8 cellular contexts compared by ENCODE assay signal in genomic region chr4:2938411-2938810, GRCh38. TPM values are rescaled to one million over a fixed set of nuclear protein-coding genes. Genes with fewer than 3 reads are reported as not detected.
DNase-seq lines count a peak whose midpoint lies in the region; ATAC-seq and TF ChIP-seq lines count a peak whose summit lies in the region.
"Not testable (repeated sequence)": the region's sequence is repeated elsewhere in the genome, so short reads cannot be mapped to it uniquely, and the experiment has no call there.

No MANE protein-coding gene starts in this region.

- H3K27me3 Mint-ChIP-seq in IgD-negative memory B cell; activated B cell treated with CpG ODN at 0.5 μM for 24 hours; activated T-cell treated with anti-CD3 and anti-CD28 coated beads, Interleukin-2, amount 50 U/mL, for 24 hours; activated naive CD8-positive, alpha-beta T cell treated with anti-CD3 and anti-CD28 coated beads for 36 hours; effector memory CD8-positive, alpha-beta T cell; natural killer cell (ENCODE audit: low read depth in 2 of 2): not testable (repeated sequence)

- DNase-seq in activated B cell treated with CpG ODN at 0.5 μM for 24 hours (peak; percentile 7), natural killer cell (peak; percentile 8), upper lobe of right lung (peak; percentile 27)
- DNase-seq in activated T-cell treated with anti-CD3 and anti-CD28 coated beads, Interleukin-2, amount 50 U/mL, for 24 hours, result peak; percentile 30
- not testable (repeated sequence) for DNase-seq in activated naive CD8-positive, alpha-beta T cell treated with anti-CD3 and anti-CD28 coated beads for 36 hours; effector memory CD8-positive, alpha-beta T cell
- DNase-seq in stimulated activated CD8-positive, alpha-beta memory T cell treated with anti-CD3 and anti-CD28 coated beads, Interleukin-4, amount 100 ng/mL, for 48 hours, result peak; percentile 24

- not testable (repeated sequence) for H3K9me3 ChIP-seq in upper lobe of right lung

- peak overlapping the region in 2 of 3 donors; percentile 35 to 94 for H3K27ac Mint-ChIP-seq in IgD-negative memory B cell
- H3K27ac Mint-ChIP-seq in activated B cell treated with CpG ODN at 0.5 μM for 24 hours, natural killer cell: not testable (repeated sequence)
- peak overlapping the region; percentile 56 for H3K27ac Mint-ChIP-seq in activated T-cell treated with anti-CD3 and anti-CD28 coated beads, Interleukin-2, amount 50 U/mL, for 24 hours
- peak overlapping the region; percentile 60 for H3K27ac Mint-ChIP-seq in activated naive CD8-positive, alpha-beta T cell treated with anti-CD3 and anti-CD28 coated beads for 36 hours
- H3K27ac Mint-ChIP-seq in effector memory CD8-positive, alpha-beta T cell, result peak overlapping the region; percentile 69 to 85

- H3K4me3 ChIP-seq in upper lobe of right lung, result not testable (repeated sequence)

- ATAC-seq in activated B cell treated with CpG ODN at 0.5 μM for 24 hours (ENCODE audit: low read depth); effector memory CD8-positive, alpha-beta T cell (replicated peaks); natural killer cell; upper lobe of right lung: not testable (repeated sequence)

- H3K4me1 ChIP-seq in upper lobe of right lung, result peaks cover 29% of the 10 kb centered on the region

- H3K36me3 ChIP-seq in upper lobe of right lung, result peaks cover 62% of the 10 kb centered on the region

- H3K4me1 Mint-ChIP-seq in IgD-negative memory B cell (peaks cover 22 to 26% (median 24%) of the 10 kb centered on the region in 3 donors), activated B cell treated with CpG ODN at 0.5 μM for 24 hours (peaks cover 37% of the 10 kb centered on the region), natural killer cell (peaks cover 27 to 43% of the 10 kb centered on the region in 2 donors)
- H3K4me1 Mint-ChIP-seq in activated T-cell treated with anti-CD3 and anti-CD28 coated beads, Interleukin-2, amount 50 U/mL, for 24 hours (ENCODE audit: low read depth), result peaks cover 65% of the 10 kb centered on the region
- peaks cover 29% of the 10 kb centered on the region for H3K4me1 Mint-ChIP-seq in activated naive CD8-positive, alpha-beta T cell treated with anti-CD3 and anti-CD28 coated beads for 36 hours
- H3K4me1 Mint-ChIP-seq in effector memory CD8-positive, alpha-beta T cell (ENCODE audit: low read depth in 2 of 2), result peaks cover 41 to 46% of the 10 kb centered on the region in 2 donors

- peak overlapping the region in 2 of 4 donors; percentile 29 to 46 for H3K4me3 Mint-ChIP-seq in IgD-negative memory B cell
- H3K4me3 Mint-ChIP-seq in activated B cell treated with CpG ODN at 0.5 μM for 24 hours; activated naive CD8-positive, alpha-beta T cell treated with anti-CD3 and anti-CD28 coated beads for 36 hours; natural killer cell: not testable (repeated sequence)
- H3K4me3 Mint-ChIP-seq in activated T-cell treated with anti-CD3 and anti-CD28 coated beads, Interleukin-2, amount 50 U/mL, for 24 hours, result peak overlapping the region; percentile 28
- H3K4me3 Mint-ChIP-seq in effector memory CD8-positive, alpha-beta T cell, result peak overlapping the region in 1 of 2 donors; percentile 25

- POLR2A ChIA-PET in activated B cell treated with CpG ODN at 0.5 μM for 24 hours (lab: Charles Lee), result interaction anchor here (0.6 to 4.0 kb wide), 2 partner anchors 25 to 145 kb away, joined by 3 to 31 read pairs; partner anchors contain the start of genes GRK4, NOP14 and SH3BP2

- H3K9me3 Mint-ChIP-seq in IgD-negative memory B cell; activated B cell treated with CpG ODN at 0.5 μM for 24 hours; activated T-cell treated with anti-CD3 and anti-CD28 coated beads, Interleukin-2, amount 50 U/mL, for 24 hours; activated naive CD8-positive, alpha-beta T cell treated with anti-CD3 and anti-CD28 coated beads for 36 hours; effector memory CD8-positive, alpha-beta T cell; natural killer cell: not testable (repeated sequence)

- H3K27me3 ChIP-seq in upper lobe of right lung, result not testable (repeated sequence)

- intact Hi-C loops in activated B cell treated with CpG ODN at 0.5 μM for 24 hours (cut with micrococcal nuclease) (loop anchor here (10.0 kb wide), 2 partner anchors 524 to 694 kb away; partner anchors contain the start of genes CFAP99, HAUS3, POLN and ZFYVE28), natural killer cell (cut with micrococcal nuclease) (loop anchor here (10.0 kb wide), 2 partner anchors 124 to 174 kb away; no protein-coding TSS in a partner anchor), upper lobe of right lung (cut with DNase I) (loop anchor here (10.0 kb wide), 1 partner anchor 94 kb away; the partner anchor contains the start of gene ADD1)

- CTCF ChIA-PET in activated B cell treated with CpG ODN at 0.5 μM for 24 hours (lab: Charles Lee), result not testable (repeated sequence)

- not testable (repeated sequence) for H3K27ac ChIP-seq in upper lobe of right lung

- not testable (repeated sequence) for H3K36me3 Mint-ChIP-seq in IgD-negative memory B cell, natural killer cell
- H3K36me3 Mint-ChIP-seq in activated B cell treated with CpG ODN at 0.5 μM for 24 hours (ENCODE audit: low read depth), result peaks cover 65% of the 10 kb centered on the region
- peaks cover 85% of the 10 kb centered on the region for H3K36me3 Mint-ChIP-seq in activated T-cell treated with anti-CD3 and anti-CD28 coated beads, Interleukin-2, amount 50 U/mL, for 24 hours (ENCODE audit: low read depth)
- peaks cover 57% of the 10 kb centered on the region for H3K36me3 Mint-ChIP-seq in activated naive CD8-positive, alpha-beta T cell treated with anti-CD3 and anti-CD28 coated beads for 36 hours
- peaks cover 81% of the 10 kb centered on the region for H3K36me3 Mint-ChIP-seq in effector memory CD8-positive, alpha-beta T cell (ENCODE audit: insufficient read depth)

- not testable (repeated sequence) for TF ChIP-seq CTCF in activated B cell treated with CpG ODN at 0.5 μM for 24 hours (IDR thresholded peaks at IDR 0.05); natural killer cell (IDR thresholded peaks at IDR 0.05); upper lobe of right lung (IDR thresholded peaks at IDR 0.05)

RNA-seq across cellular contexts. Expression of gene NOP14, which starts 24.8 kb away (rescaled TPM):
- polyA plus RNA-seq in IgD-negative memory B cell, result 18.9 TPM
- total RNA-seq in activated B cell treated with CpG ODN at 0.5 μM for 24 hours (56.3 and 57.3 TPM in 2 replicates), natural killer cell (10 to 100 TPM; 20.9 to 25.0 (median 21.1) TPM), upper lobe of right lung (21.4 TPM)
- 100 to 1,000 TPM in 1 of 2 experiments, 10 to 100 TPM in 1; 99.1 to 102 TPM for total RNA-seq in activated naive CD8-positive, alpha-beta T cell treated with anti-CD3 and anti-CD28 coated beads for 36 hours

RNA-seq across cellular contexts. Expression of gene GRK4, which starts 25.0 kb away (rescaled TPM):
- 0.99 TPM for polyA plus RNA-seq in IgD-negative memory B cell
- 1.4 and 2.1 TPM in 2 replicates for total RNA-seq in activated B cell treated with CpG ODN at 0.5 μM for 24 hours
- 1 to 10 TPM; 2.6 to 3.2 TPM for total RNA-seq in activated naive CD8-positive, alpha-beta T cell treated with anti-CD3 and anti-CD28 coated beads for 36 hours
- total RNA-seq in natural killer cell, result 1 to 10 TPM; 2.0 to 6.4 (median 5.1) TPM
- 8.0 TPM for total RNA-seq in upper lobe of right lung
